1 cellular context compared by ENCODE assay signal in the genomic region with DNA sequence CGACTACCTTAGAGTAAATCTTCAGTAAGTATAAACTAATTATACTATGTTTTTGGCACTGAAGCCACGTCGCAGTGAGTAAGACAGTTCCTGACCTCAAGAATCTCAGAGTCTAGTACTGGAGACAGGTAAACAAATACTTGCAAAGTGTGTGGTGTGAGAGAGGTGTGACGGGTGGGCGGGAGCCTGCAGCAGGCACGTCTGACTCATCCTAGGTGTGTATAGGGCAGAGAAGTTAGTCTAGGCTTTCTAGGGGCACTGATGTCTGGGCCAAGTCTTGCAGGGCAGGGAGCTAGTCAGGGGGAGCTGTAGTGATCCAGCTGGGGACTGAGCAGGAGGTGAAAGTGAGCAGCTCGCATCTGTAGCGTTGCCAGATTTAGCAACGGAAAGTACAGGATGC.
TF ChIP-seq lines count a peak whose summit lies in the region.

No MANE protein-coding gene starts in this region.

TF ChIP-seq in HepG2, 621 proteins besides CTCF, POLR2A, EP300 and RAD21 (continued from another document):
- TF ChIP-seq, protein P1, sequence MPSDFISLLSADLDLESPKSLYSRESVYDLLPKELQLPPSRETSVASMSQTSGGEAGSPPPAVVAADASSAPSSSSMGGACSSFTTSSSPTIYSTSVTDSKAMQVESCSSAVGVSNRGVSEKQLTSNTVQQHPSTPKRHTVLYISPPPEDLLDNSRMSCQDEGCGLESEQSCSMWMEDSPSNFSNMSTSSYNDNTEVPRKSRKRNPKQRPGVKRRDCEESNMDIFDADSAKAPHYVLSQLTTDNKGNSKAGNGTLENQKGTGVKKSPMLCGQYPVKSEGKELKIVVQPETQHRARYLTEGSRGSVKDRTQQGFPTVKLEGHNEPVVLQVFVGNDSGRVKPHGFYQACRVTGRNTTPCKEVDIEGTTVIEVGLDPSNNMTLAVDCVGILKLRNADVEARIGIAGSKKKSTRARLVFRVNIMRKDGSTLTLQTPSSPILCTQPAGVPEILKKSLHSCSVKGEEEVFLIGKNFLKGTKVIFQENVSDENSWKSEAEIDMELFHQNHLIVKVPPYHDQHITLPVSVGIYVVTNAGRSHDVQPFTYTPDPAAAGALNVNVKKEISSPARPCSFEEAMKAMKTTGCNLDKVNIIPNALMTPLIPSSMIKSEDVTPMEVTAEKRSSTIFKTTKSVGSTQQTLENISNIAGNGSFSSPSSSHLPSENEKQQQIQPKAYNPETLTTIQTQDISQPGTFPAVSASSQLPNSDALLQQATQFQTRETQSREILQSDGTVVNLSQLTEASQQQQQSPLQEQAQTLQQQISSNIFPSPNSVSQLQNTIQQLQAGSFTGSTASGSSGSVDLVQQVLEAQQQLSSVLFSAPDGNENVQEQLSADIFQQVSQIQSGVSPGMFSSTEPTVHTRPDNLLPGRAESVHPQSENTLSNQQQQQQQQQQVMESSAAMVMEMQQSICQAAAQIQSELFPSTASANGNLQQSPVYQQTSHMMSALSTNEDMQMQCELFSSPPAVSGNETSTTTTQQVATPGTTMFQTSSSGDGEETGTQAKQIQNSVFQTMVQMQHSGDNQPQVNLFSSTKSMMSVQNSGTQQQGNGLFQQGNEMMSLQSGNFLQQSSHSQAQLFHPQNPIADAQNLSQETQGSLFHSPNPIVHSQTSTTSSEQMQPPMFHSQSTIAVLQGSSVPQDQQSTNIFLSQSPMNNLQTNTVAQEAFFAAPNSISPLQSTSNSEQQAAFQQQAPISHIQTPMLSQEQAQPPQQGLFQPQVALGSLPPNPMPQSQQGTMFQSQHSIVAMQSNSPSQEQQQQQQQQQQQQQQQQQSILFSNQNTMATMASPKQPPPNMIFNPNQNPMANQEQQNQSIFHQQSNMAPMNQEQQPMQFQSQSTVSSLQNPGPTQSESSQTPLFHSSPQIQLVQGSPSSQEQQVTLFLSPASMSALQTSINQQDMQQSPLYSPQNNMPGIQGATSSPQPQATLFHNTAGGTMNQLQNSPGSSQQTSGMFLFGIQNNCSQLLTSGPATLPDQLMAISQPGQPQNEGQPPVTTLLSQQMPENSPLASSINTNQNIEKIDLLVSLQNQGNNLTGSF (CRISPR knock-in tag; IDR thresholded peaks at IDR 0.05), result no peak
- no peak for TF ChIP-seq FLYWCH1 (CRISPR knock-in tag; IDR thresholded peaks at IDR 0.05)
- TF ChIP-seq, protein P2, sequence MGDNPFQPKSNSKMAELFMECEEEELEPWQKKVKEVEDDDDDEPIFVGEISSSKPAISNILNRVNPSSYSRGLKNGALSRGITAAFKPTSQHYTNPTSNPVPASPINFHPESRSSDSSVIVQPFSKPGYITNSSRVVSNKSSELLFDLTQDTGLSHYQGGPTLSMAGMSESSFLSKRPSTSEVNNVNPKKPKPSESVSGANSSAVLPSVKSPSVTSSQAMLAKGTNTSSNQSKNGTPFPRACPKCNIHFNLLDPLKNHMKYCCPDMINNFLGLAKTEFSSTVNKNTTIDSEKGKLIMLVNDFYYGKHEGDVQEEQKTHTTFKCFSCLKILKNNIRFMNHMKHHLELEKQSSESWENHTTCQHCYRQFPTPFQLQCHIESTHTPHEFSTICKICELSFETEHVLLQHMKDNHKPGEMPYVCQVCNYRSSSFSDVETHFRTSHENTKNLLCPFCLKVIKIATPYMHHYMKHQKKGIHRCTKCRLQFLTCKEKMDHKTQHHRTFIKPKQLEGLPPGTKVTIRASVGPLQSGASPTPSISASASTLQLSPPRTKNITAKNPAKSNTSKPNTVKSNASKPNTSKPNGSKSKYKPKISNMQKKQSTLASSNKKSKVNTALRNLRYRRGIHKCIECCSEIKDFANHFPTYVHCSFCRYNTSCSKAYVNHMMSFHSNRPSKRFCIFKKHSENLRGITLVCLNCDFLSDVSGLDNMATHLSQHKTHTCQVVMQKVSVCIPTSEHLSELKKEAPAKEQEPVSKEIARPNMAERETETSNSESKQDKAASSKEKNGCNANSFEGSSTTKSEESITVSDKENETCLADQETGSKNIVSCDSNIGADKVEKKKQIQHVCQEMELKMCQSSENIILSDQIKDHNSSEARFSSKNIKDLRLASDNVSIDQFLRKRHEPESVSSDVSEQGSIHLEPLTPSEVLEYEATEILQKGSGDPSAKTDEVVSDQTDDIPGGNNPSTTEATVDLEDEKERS (CRISPR knock-in tag; IDR thresholded peaks at IDR 0.05), result no peak
- TF ChIP-seq, protein P3, sequence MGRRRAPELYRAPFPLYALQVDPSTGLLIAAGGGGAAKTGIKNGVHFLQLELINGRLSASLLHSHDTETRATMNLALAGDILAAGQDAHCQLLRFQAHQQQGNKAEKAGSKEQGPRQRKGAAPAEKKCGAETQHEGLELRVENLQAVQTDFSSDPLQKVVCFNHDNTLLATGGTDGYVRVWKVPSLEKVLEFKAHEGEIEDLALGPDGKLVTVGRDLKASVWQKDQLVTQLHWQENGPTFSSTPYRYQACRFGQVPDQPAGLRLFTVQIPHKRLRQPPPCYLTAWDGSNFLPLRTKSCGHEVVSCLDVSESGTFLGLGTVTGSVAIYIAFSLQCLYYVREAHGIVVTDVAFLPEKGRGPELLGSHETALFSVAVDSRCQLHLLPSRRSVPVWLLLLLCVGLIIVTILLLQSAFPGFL (CRISPR knock-in tag; IDR thresholded peaks at IDR 0.05), result no peak
